In the genomic region with DNA sequence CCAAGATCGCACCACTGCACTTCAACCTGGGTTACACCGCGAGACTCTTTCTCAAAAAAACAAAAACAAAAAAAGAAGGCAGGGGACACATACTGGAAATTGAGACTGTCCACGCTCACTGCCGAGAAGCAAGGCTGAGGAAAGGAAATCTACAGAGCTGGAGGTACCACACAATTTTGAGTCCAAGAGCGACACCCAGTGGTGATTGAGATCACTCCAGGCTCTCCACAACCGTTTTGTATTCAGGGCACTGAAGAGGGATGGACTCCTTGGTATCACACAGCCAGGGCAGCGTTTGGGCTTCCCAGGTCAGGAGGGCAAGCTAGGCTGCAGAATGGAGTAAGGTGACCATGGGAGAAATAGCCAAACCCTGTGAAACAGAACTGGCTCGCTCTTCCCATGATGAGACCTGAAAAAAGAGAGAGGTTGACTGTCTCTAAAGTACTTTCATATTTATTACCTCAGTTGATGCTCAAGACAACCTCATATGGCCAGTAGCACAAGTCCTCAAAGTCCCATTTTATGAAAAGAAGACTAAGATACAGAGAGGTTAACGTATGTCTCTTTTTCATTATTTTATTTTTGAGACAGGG, we compare ENCODE assay signal across 9 cellular contexts.
A peak's percentile ranks its signal among the peaks of the same experiment; 100 is the strongest.
DNase-seq lines count a peak whose midpoint lies in the region; ATAC-seq, FAIRE-seq and TF ChIP-seq lines count a peak whose summit lies in the region.
"Had no signal": no experiment of that assay in that cellular context is flagged by ENCODE, and none has a peak within 500 bp of the region (broad histone marks: within the 10 kb centered on the region; RNA-seq: fewer than 3 reads in every experiment).

No MANE protein-coding gene starts in this region.

- H3K36me3 ChIP-seq in HEK293 (ENCODE audit: control insufficient read depth in 2 of 2, insufficient read depth in 1 of 2, low read length in 2 of 2) (no peaks in the 10 kb centered on the region), ascending aorta (no peaks in the 10 kb centered on the region), small intestine (ENCODE audit: control insufficient read depth in 2 of 2, insufficient read depth in 2 of 2, low read length in 2 of 2) (no peaks in the 10 kb centered on the region)

- H3K27ac ChIP-seq in HEK293 (ENCODE audit: extremely low read depth, low read depth, low read length) (no peak overlapping the region), ascending aorta (no peak overlapping the region), small intestine (ENCODE audit: low read depth in 1 of 2, low read length in 1 of 2) (no peak overlapping the region)

- H3K4me1 ChIP-seq in HEK293 (ENCODE audit: control insufficient read depth, insufficient read depth, low read length) (no peaks in the 10 kb centered on the region), ascending aorta (no peaks in the 10 kb centered on the region), small intestine (ENCODE audit: control insufficient read depth in 2 of 2, insufficient read depth in 1 of 2, low read depth in 1 of 2, low read length in 1 of 2) (no peaks in the 10 kb centered on the region)

- H3K27me3 ChIP-seq in ascending aorta (no peaks in the 10 kb centered on the region), small intestine (ENCODE audit: control insufficient read depth in 2 of 2, insufficient read depth in 2 of 2, low read length in 2 of 2) (peaks cover 0 to 5% of the 10 kb centered on the region in 2 donors)

- 16 to 21% (median 21%) methylated on average over 10 of the region's 10 CpGs for WGBS in small intestine, 3 donors

- H3K4me3 ChIP-seq in HEK293 (ENCODE audit: low read depth, low read length) (no peak overlapping the region), ascending aorta (no peak overlapping the region), small intestine (ENCODE audit: low read depth in 1 of 2, low read length in 2 of 2) (no peak overlapping the region)

- CTCF ChIA-PET in HEK293 (lab: Yijun Ruan, JAX), result interaction anchor here (0.7 to 3.7 kb wide), 23 partner anchors 8 to 1114 kb away, joined by 3 to 27 read pairs (median 4); no protein-coding TSS in a partner anchor

- no peak for ATAC-seq in HG03460 (IDR thresholded peaks at IDR 0.05; ENCODE audit: unreplicated experiment)

- FAIRE-seq in D721Med (lab: Jason Lieb, UNC), result peak; percentile 38
- FAIRE-seq in small intestine (lab: Jason Lieb, UNC), result no peak

- H3K9me3 ChIP-seq in HEK293 (ENCODE audit: control insufficient read depth, insufficient read depth, low read depth, low read length) (no peaks in the 10 kb centered on the region), ascending aorta (no peaks in the 10 kb centered on the region), small intestine (ENCODE audit: control insufficient read depth, low read depth) (no peaks in the 10 kb centered on the region)

- POLR2A ChIA-PET in HEK293 (lab: Yijun Ruan, JAX), result no interaction called here

- intact Hi-C loops in ascending aorta (cut with DNase I), result loop anchor here (10.0 kb wide), 1 partner anchor 1118 kb away; no protein-coding TSS in a partner anchor

- peak; percentile 30 for DNase-seq in D721Med (ENCODE audit: insufficient read length, low spot score)
- DNase-seq in NCI-H1930 (lab: John Stamatoyannopoulos, UW), result peak; percentile 27 to 60
- DNase-seq in T-helper 1 cell, result peak in 4 of 5 donors; percentile 21 to 60 (median 48)
- peak in 1 of 2 donors; percentile 66 for DNase-seq in ascending aorta (ENCODE audit: low spot score in 2 of 2)
- DNase-seq in hepatic stellate cell (ENCODE audit: low spot score), result peak; percentile 66
- DNase-seq in small intestine, result peak; percentile 69
- DNase-seq: activated B cell treated with CpG ODN at 0.5 μM for 24 hours had no signal

- TF ChIP-seq CTCF in D721Med (IDR thresholded peaks at IDR 0.05; ENCODE audit: insufficient read depth, missing control alignments) (peak; percentile 79), HEK293 (tag by site-specific recombination; IDR thresholded peaks at IDR 0.05) (peak; percentile 65; the same call in 1 of the 2 replicates), ascending aorta (IDR thresholded peaks at IDR 0.05) (peak in 2 of 3 experiments; percentile 26 to 54)

TF ChIP-seq in HEK293, 187 proteins besides CTCF, POLR2A, EP300 and RAD21:
- no peak for TF ChIP-seq ZNF510 (tag by site-specific recombination; IDR thresholded peaks at IDR 0.05; ENCODE audit: insufficient replicate concordance)
- no peak for TF ChIP-seq ZNF571 (tag by site-specific recombination; IDR thresholded peaks at IDR 0.05)
- TF ChIP-seq SALL2 (tag by site-specific recombination; IDR thresholded peaks at IDR 0.05; ENCODE audit: borderline replicate concordance), result no peak
- TF ChIP-seq ZNF501 (tag by site-specific recombination; IDR thresholded peaks at IDR 0.05), result no peak
- TF ChIP-seq ZNF654 (tag by site-specific recombination; IDR thresholded peaks at IDR 0.05; ENCODE audit: low read depth), result peak; percentile 82
- no peak for TF ChIP-seq ZNF677 (tag by site-specific recombination; IDR thresholded peaks at IDR 0.05)
- TF ChIP-seq, protein P1, sequence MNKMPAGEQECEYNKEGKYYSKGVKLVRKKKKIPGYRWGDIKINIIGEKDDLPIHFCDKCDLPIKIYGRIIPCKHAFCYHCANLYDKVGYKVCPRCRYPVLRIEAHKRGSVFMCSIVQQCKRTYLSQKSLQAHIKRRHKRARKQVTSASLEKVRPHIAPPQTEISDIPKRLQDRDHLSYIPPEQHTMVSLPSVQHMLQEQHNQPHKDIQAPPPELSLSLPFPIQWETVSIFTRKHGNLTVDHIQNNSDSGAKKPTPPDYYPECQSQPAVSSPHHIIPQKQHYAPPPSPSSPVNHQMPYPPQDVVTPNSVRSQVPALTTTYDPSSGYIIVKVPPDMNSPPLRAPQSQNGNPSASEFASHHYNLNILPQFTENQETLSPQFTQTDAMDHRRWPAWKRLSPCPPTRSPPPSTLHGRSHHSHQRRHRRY (tag by site-specific recombination; IDR thresholded peaks at IDR 0.05), result no peak
- no peak for TF ChIP-seq ZNF2 (tag by site-specific recombination; IDR thresholded peaks at IDR 0.05)
- TF ChIP-seq RBAK (tag by site-specific recombination; IDR thresholded peaks at IDR 0.05), result no peak
